9 cellular contexts compared by ENCODE assay signal in the genomic region with DNA sequence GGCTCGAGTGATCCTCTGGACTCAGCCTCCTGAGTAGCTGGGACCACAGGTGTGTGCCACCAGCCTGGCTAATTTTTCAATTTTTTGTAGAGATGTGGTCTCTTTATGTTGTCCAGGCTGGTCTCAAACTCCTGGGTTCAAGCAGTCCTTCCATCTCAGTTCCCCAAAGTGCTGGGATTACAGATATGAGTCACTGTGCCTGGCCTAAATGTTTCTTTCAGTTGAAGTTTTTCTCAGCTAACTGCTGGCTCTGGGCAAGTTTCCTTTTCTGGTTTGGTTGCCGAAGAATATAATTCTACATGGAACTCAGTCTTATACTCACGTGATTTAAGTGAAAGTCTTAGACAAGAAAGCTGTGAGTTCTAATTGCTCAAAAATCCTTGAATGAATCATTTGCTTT. TPM values are rescaled to one million over a fixed set of nuclear protein-coding genes. Genes with fewer than 3 reads are reported as not detected.
DNase-seq lines count a peak whose midpoint lies in the region; ATAC-seq and TF ChIP-seq lines count a peak whose summit lies in the region.
"Had no signal": no experiment of that assay in that cellular context is flagged by ENCODE, and none has a peak within 500 bp of the region (broad histone marks: within the 10 kb centered on the region; RNA-seq: fewer than 3 reads in every experiment).

No MANE protein-coding gene starts in this region.

- no peaks in the 10 kb centered on the region for H3K36me3 ChIP-seq in parathyroid adenoma (ENCODE audit: control insufficient read depth, insufficient read depth, low read length)
- peaks cover 30% of the 10 kb centered on the region for H3K36me3 ChIP-seq in mammary epithelial cell (ENCODE audit: insufficient read depth, low read length)

- CTCF ChIA-PET in mammary epithelial cell (lab: Charles Lee; ENCODE audit: low non-redundant PET): no interaction called here

- no peaks in the 10 kb centered on the region for H4K20me1 ChIP-seq in mammary epithelial cell (ENCODE audit: insufficient read depth, low read length)

- H3K27ac ChIP-seq in parathyroid adenoma (peak overlapping the region; percentile 94), mammary epithelial cell (ENCODE audit: insufficient read depth, low read depth, low read length) (no peak overlapping the region)

- DNase-seq in NCI-H69 (lab: John Stamatoyannopoulos, UW) (no peak), mammary epithelial cell (no peak), activated gamma-delta T cell treated with Interleukin-2 at 50 U/mL for 16 hours (no peak)
- DNase-seq: MG63 had no signal

- dilution Hi-C loops in mammary epithelial cell (cut with HindIII; ENCODE audit: low sequenced_read_pairs): no loop called here

- H3K9ac ChIP-seq in parathyroid adenoma: no peak overlapping the region
- no peak overlapping the region for H3K9ac ChIP-seq in mammary epithelial cell (ENCODE audit: insufficient read depth, low read length)

- H3K79me2 ChIP-seq in parathyroid adenoma (peaks cover 2% of the 10 kb centered on the region), mammary epithelial cell (ENCODE audit: insufficient read depth, low read length) (peaks cover 23% of the 10 kb centered on the region)

- H3K9me3 ChIP-seq in parathyroid adenoma (ENCODE audit: control insufficient read depth, low read length) (no peaks in the 10 kb centered on the region), mammary epithelial cell (replicated peaks; ENCODE audit: insufficient read depth, low read length) (no peaks in the 10 kb centered on the region)
- H3K9me3 ChIP-seq: MG63 had no signal

- H3K4me3 ChIP-seq in parathyroid adenoma (ENCODE audit: low read depth, low read length) (no peak overlapping the region), mammary epithelial cell (replicated peaks in 1 of 3; ENCODE audit: insufficient read depth in 1 of 3, low read depth in 2 of 3, low read length in 3 of 3) (no peak overlapping the region)
- H3K4me3 ChIP-seq: MG63, skin epidermis had no signal

- TF ChIP-seq CTCF in parathyroid adenoma (IDR thresholded peaks at IDR 0.05) (no peak), mammary epithelial cell (conservative IDR thresholded peaks at IDR 0.05 in 1 of 2, IDR thresholded peaks at IDR 0.05 in 1 of 2; ENCODE audit: extremely low read depth in 1 of 2, insufficient read depth in 1 of 2, low read depth in 1 of 2, low read length in 2 of 2) (no peak)

- BruUV-seq in mammary epithelial cell (replicated peaks; lab: Mats Ljungman, UMichigan): no TSS peak

- H3K27me3 ChIP-seq in parathyroid adenoma (ENCODE audit: control insufficient read depth, insufficient read depth, low read length): no peaks in the 10 kb centered on the region
- H3K27me3 ChIP-seq in mammary epithelial cell (ENCODE audit: insufficient read depth, low read length): no peaks in the 10 kb centered on the region
- H3K27me3 ChIP-seq: MG63 had no signal

- peak; percentile 58 for ATAC-seq in GM18868 (IDR thresholded peaks at IDR 0.05; ENCODE audit: unreplicated experiment)
- ATAC-seq in GM21786 (IDR thresholded peaks at IDR 0.05; ENCODE audit: unreplicated experiment): peak; percentile 57
- ATAC-seq in HG03520 (IDR thresholded peaks at IDR 0.05; ENCODE audit: unreplicated experiment): peak; percentile 39

- intact Hi-C loops in mammary epithelial cell (cut with micrococcal nuclease): no loop called here

- WGBS in mammary epithelial cell (ENCODE audit: low coverage, missing lambda C conversion rate): 94% methylated on average over 2 of the region's 3 CpGs

- in situ Hi-C loops in mammary epithelial cell (cut with MboI; ENCODE audit: low sequenced_read_pairs in 2 of 2): no loop called here

- H3K4me1 ChIP-seq in parathyroid adenoma (peaks cover 26% of the 10 kb centered on the region), mammary epithelial cell (ENCODE audit: insufficient read depth, low read length) (no peaks in the 10 kb centered on the region)

- H2AFZ ChIP-seq in parathyroid adenoma: no peak overlapping the region
- no peak overlapping the region for H2AFZ ChIP-seq in mammary epithelial cell (ENCODE audit: low read depth, low read length)

- H3K4me2 ChIP-seq in parathyroid adenoma (ENCODE audit: low read length) (no peak overlapping the region), mammary epithelial cell (ENCODE audit: insufficient read depth, low read depth, low read length) (no peak overlapping the region)

RNA-seq across cellular contexts. Expression of gene SASS6, which starts 57.0 kb away (rescaled TPM):
- 1 to 10 TPM; 2.8 to 6.0 TPM for total RNA-seq in mammary epithelial cell
- 1.3 TPM for polyA plus RNA-seq in mammary epithelial cell
- polyA minus RNA-seq in mammary epithelial cell: 1.9 TPM

RNA-seq across cellular contexts. Expression of gene TRMT13, which starts 57.2 kb away (rescaled TPM):
- 10 to 100 TPM; 11.0 to 14.3 TPM for total RNA-seq in mammary epithelial cell
- polyA plus RNA-seq in mammary epithelial cell: 3.3 TPM
- polyA minus RNA-seq in mammary epithelial cell: 20.2 TPM
